ENCODE assay signal across 22 cellular contexts in the genomic region with DNA sequence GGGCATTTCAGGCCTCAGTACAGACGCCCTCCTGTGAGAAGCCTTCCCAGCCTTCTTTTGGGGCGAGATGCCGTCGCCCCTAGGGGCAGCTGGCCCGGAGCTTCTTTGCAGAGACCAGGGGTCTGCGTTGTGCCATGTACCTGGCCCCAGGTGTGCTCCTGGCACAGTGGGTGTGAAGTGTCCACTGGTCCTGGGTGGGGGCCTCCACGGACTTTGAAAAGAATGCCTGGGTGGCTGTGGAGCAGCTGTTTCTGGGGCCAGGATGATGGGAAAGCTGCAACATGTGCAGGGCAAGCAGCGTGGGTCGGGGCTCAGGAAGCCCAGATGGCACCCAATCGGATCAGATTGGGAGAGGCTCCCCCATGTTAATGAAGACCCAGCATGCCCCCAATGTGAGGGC. TPM values are rescaled to one million over a fixed set of nuclear protein-coding genes. Genes with fewer than 3 reads are reported as not detected.
DNase-seq lines count a peak whose midpoint lies in the region; ATAC-seq and FAIRE-seq lines count a peak whose summit lies in the region.
"Had no signal": no experiment of that assay in that cellular context is flagged by ENCODE, and none has a peak within 500 bp of the region (broad histone marks: within the 10 kb centered on the region; RNA-seq: fewer than 3 reads in every experiment).

No MANE protein-coding gene starts in this region.

- no peak overlapping the region for H3K27ac ChIP-seq in BLaER1
- H3K27ac ChIP-seq in BLaER1 treated with 17β-estradiol and CSF1 and Interleukin-3, amounts not matched to agents 10 nM and 100 nM: no peak overlapping the region
- no peak overlapping the region for H3K27ac ChIP-seq in duodenal mucosa (ENCODE audit: low read depth, low read length)
- peak overlapping the region; percentile 10 to 41 for H3K27ac ChIP-seq in small intestine (ENCODE audit: low read depth in 1 of 2, low read length in 1 of 2)
- H3K27ac ChIP-seq: GM23248, HL-60, KMS-11 had no signal

- H3K36me3 ChIP-seq in BLaER1 (peaks cover 25% of the 10 kb centered on the region), duodenal mucosa (ENCODE audit: control insufficient read depth in 1 of 2, insufficient read depth in 2 of 2, low read length in 2 of 2) (peaks cover 0 to 17% of the 10 kb centered on the region in 2 donors), small intestine (ENCODE audit: control insufficient read depth in 2 of 2, insufficient read depth in 2 of 2, low read length in 2 of 2) (no peaks in the 10 kb centered on the region)
- peaks cover 0 to 9% (median 0%) of the 10 kb centered on the region in 11 experiments; a peak in 3 of 22 replicates for H3K36me3 ChIP-seq in BLaER1 treated with 17β-estradiol and CSF1 and Interleukin-3, amounts not matched to agents 10 nM and 100 nM

- H3K9ac ChIP-seq in BLaER1 (no peak overlapping the region), duodenal mucosa (ENCODE audit: low read depth in 1 of 2, low read length in 2 of 2) (peak overlapping the region; percentile 30 to 41)
- H3K9ac ChIP-seq in BLaER1 treated with 17β-estradiol and CSF1 and Interleukin-3, amounts not matched to agents 10 nM and 100 nM: peak overlapping the region in 2 of 11 experiments; percentile 9 to 52; a peak in 2 of 22 replicates
- H3K9ac ChIP-seq: GM23248, KMS-11, SK-N-SH had no signal

- ATAC-seq in left lobe of liver (no peak), esophagus mucosa (no peak)
- ATAC-seq: GM12878, Panc1 had no signal

- H3K4me1 ChIP-seq in BLaER1 (peaks cover 48% of the 10 kb centered on the region), duodenal mucosa (ENCODE audit: control insufficient read depth in 1 of 2, insufficient read depth in 2 of 2, low read length in 2 of 2) (peaks cover 53 to 74% of the 10 kb centered on the region in 2 donors), small intestine (ENCODE audit: control insufficient read depth in 2 of 2, insufficient read depth in 1 of 2, low read depth in 1 of 2, low read length in 1 of 2) (peaks cover 0 to 9% of the 10 kb centered on the region in 2 donors)
- peaks cover 30 to 50% (median 38%) of the 10 kb centered on the region in 10 experiments for H3K4me1 ChIP-seq in BLaER1 treated with 17β-estradiol and CSF1 and Interleukin-3, amounts not matched to agents 10 nM and 100 nM

- peak overlapping the region; percentile 62 for H3K4me2 ChIP-seq in BLaER1
- H3K4me2 ChIP-seq in BLaER1 treated with 17β-estradiol and CSF1 and Interleukin-3, amounts not matched to agents 10 nM and 100 nM: peak overlapping the region; percentile 62 to 87 (median 71)
- H3K4me2 ChIP-seq: KMS-11, SK-N-SH had no signal

- H3K4me3 ChIP-seq in BLaER1 (no peak overlapping the region), duodenal mucosa (ENCODE audit: low read depth in 1 of 2, low read length in 2 of 2) (peak overlapping the region in 1 of 2 donors; percentile 20), small intestine (ENCODE audit: low read depth in 1 of 2, low read length in 2 of 2) (no peak overlapping the region)
- H3K4me3 ChIP-seq in BLaER1 treated with 17β-estradiol and CSF1 and Interleukin-3, amounts not matched to agents 10 nM and 100 nM: no peak overlapping the region
- H3K4me3 ChIP-seq: GM12878, GM23248 had no signal

- H4K20me1 ChIP-seq in BLaER1: peaks cover 57% of the 10 kb centered on the region
- peaks cover 0 to 74% (median 16%) of the 10 kb centered on the region in 11 experiments; a peak in 16 of 22 replicates for H4K20me1 ChIP-seq in BLaER1 treated with 17β-estradiol and CSF1 and Interleukin-3, amounts not matched to agents 10 nM and 100 nM

- FAIRE-seq in small intestine (lab: Jason Lieb, UNC): no peak
- FAIRE-seq: G401.6, GM12878 had no signal

- H3K9me3 ChIP-seq in BLaER1 (peaks cover 4% of the 10 kb centered on the region; the same call in 1 of the 2 replicates), duodenal mucosa (ENCODE audit: control insufficient read depth in 1 of 2, low read length in 2 of 2) (no peaks in the 10 kb centered on the region), small intestine (ENCODE audit: control insufficient read depth, low read depth) (no peaks in the 10 kb centered on the region)
- H3K9me3 ChIP-seq in BLaER1 treated with 17β-estradiol and CSF1 and Interleukin-3, amounts not matched to agents 10 nM and 100 nM (replicated peaks in 1 of 11): peaks cover 0 to 4% (median 0%) of the 10 kb centered on the region in 11 experiments; a peak in 5 of 22 replicates
- H3K9me3 ChIP-seq: SK-N-SH had no signal

- 47 to 75% (median 48%) methylated on average over 10 of the region's 10 CpGs for whole genome bisulfite sequencing in small intestine, 3 donors

- DNase-seq in small intestine: no peak
- DNase-seq in left lobe of liver (ENCODE audit: low spot score): no peak
- DNase-seq in stimulated activated CD4-positive, alpha-beta T cell treated with anti-CD3 and anti-CD28 coated beads, Interleukin-12 subunit alpha, Interleukin-12 subunit beta, amount 100 ng/mL, for 4 hours: no peak
- DNase-seq: CD8-positive, alpha-beta memory T cell; DMS53; GM23248; H7; NCI-H1048; NCI-H1417; NCI-H1694 treated with DMSO at 0.1 percent for 48 hours; NCI-H226 had no signal

- no peaks in the 10 kb centered on the region for H3K27me3 ChIP-seq in BLaER1
- H3K27me3 ChIP-seq in BLaER1 treated with 17β-estradiol and CSF1 and Interleukin-3, amounts not matched to agents 10 nM and 100 nM: peaks cover 0 to 93% (median 0%) of the 10 kb centered on the region in 11 experiments; a peak in 8 of 22 replicates
- H3K27me3 ChIP-seq in duodenal mucosa (ENCODE audit: control insufficient read depth in 1 of 2, insufficient read depth in 2 of 2, low read length in 2 of 2): no peaks in the 10 kb centered on the region
- H3K27me3 ChIP-seq in small intestine (ENCODE audit: control insufficient read depth in 2 of 2, insufficient read depth in 2 of 2, low read length in 2 of 2): peaks cover 0 to 3% of the 10 kb centered on the region in 2 donors

RNA-seq across cellular contexts. Expression of a gene that starts 47.8 kb away (rescaled TPM):
- 10 to 100 TPM; 13.8 to 48.4 (median 19.2) TPM for polyA plus RNA-seq in small intestine
- total RNA-seq in left lobe of liver (3.7 TPM), esophagus mucosa (0.92 TPM)
- total RNA-seq: GM23248 had no signal
- polyA plus RNA-seq: CD14-positive monocyte; CD8-positive, alpha-beta memory T cell; GM12878; GM23248 had no signal

Comparison
In these comparisons a context has a peak if more than half of its experiments do, and no peak if none do; other contexts are left out.
1. H3K27ac ChIP-seq: peak in small intestine (2 of 2); none in BLaER1 (single experiment), BLaER1 treated with 17β-estradiol and CSF1 and Interleukin-3, amounts not matched to agents 10 nM and 100 nM (0 of 11) and duodenal mucosa (single experiment).